ENCODE assay signal across 1 cellular context in the genomic region with DNA sequence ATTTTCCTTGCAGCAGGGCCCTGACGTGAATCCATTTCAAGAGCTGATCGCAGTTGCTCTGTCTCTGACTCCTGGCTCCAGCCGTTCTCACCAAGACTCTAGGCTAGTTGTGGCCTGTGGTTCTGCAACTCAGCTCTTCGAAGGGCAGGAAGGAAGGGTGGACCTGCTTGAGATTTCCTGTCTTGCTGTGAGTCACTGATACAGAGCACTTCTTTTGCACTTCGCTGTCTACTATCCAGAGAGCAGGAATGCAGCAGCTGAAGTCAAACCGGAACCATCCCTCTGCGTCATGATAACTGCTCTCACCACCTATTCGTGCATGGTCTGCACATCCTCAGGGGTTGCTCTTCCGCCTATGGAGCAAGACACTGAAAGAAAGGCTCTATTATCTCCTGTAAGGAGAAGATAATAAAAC.
TF ChIP-seq lines count a peak whose summit lies in the region.

No MANE protein-coding gene starts in this region.

TF ChIP-seq in K562, 482 proteins besides CTCF, POLR2A, EP300 and RAD21 (continued from another document and continues in another):
- TF ChIP-seq E4F1 (CRISPR knock-in tag; IDR thresholded peaks at IDR 0.05; ENCODE audit: borderline replicate concordance) (no peak), ZNF79 (CRISPR knock-in tag; IDR thresholded peaks at IDR 0.05; ENCODE audit: low read depth) (no peak), ZNF695 (CRISPR knock-in tag; IDR thresholded peaks at IDR 0.05) (no peak), ILF3 (IDR thresholded peaks at IDR 0.05; ENCODE audit: borderline replicate concordance) (no peak), POLR2H (tag; IDR thresholded peaks at IDR 0.05; ENCODE audit: low read depth) (peak; percentile 41; the same call in 1 of the 2 replicates), DIDO1 (tag; IDR thresholded peaks at IDR 0.05; ENCODE audit: low read depth) (no peak), HDAC8 (tag; IDR thresholded peaks at IDR 0.05) (no peak), HDAC3 (IDR thresholded peaks at IDR 0.05; ENCODE audit: borderline replicate concordance, partially characterized antibody) (no peak), PHF20 (IDR thresholded peaks at IDR 0.05; ENCODE audit: partially characterized antibody) (no peak), HSF4 (CRISPR knock-in tag; IDR thresholded peaks at IDR 0.05; ENCODE audit: borderline replicate concordance) (no peak), ZNF24 (IDR thresholded peaks at IDR 0.05) (peak; percentile 69), TBP (optimal IDR thresholded peaks at IDR 0.05; ENCODE audit: low read depth, low read length) (peak; percentile 17), EHMT2 (IDR thresholded peaks at IDR 0.05) (peak; percentile 77; the same call in 1 of the 2 replicates), RBFOX2 (IDR thresholded peaks at IDR 0.05; ENCODE audit: low read depth, low read length) (peak; percentile 47; the same call in 1 of the 2 replicates), NCOA2 (IDR thresholded peaks at IDR 0.05; ENCODE audit: partially characterized antibody in 2 of 2) (no peak), LARP7 (IDR thresholded peaks at IDR 0.05) (no peak), POLR2AphosphoS2 (IDR thresholded peaks at IDR 0.05; ENCODE audit: low read length) (no peak), POU5F1 (IDR thresholded peaks at IDR 0.05; ENCODE audit: borderline replicate concordance, low read depth, low read length, partially characterized antibody) (no peak), ZBTB12 (CRISPR knock-in tag; IDR thresholded peaks at IDR 0.05) (peak; percentile 42; the same call in 1 of the 2 replicates), ZBTB7A (IDR thresholded peaks at IDR 0.05; ENCODE audit: borderline replicate concordance, control insufficient read depth, low read depth, low read length) (no peak), NCOA6 (IDR thresholded peaks at IDR 0.05) (no peak), PML (IDR thresholded peaks at IDR 0.05; ENCODE audit: low read length) (no peak; the same call in 1 of the 2 replicates), E2F3 (CRISPR knock-in tag; IDR thresholded peaks at IDR 0.05) (no peak), CHD2 (IDR thresholded peaks at IDR 0.05; ENCODE audit: low read depth, low read length) (no peak), ZNF511 (CRISPR knock-in tag; IDR thresholded peaks at IDR 0.05) (no peak), ZFPM2 (CRISPR knock-in tag; IDR thresholded peaks at IDR 0.05) (no peak), ZNF217 (CRISPR knock-in tag; IDR thresholded peaks at IDR 0.05) (no peak), ZKSCAN8 (CRISPR knock-in tag; IDR thresholded peaks at IDR 0.05) (no peak), ETV5 (CRISPR knock-in tag; IDR thresholded peaks at IDR 0.05; ENCODE audit: low read depth) (peak; percentile 98), PKNOX1 (IDR thresholded peaks at IDR 0.05) (no peak), CLOCK (CRISPR knock-in tag; IDR thresholded peaks at IDR 0.05; ENCODE audit: borderline replicate concordance) (no peak), TCFL5 (CRISPR knock-in tag; conservative IDR thresholded peaks at IDR 0.05) (no peak), KLF16 (IDR thresholded peaks at IDR 0.05) (peak; percentile 53; the same call in 1 of the 2 replicates), TOE1 (IDR thresholded peaks at IDR 0.05; ENCODE audit: borderline replicate concordance) (0 out of 2 replicates have a peak, but pooled peaks have one; percentile 25), TOE1 (CRISPR knock-in tag; IDR thresholded peaks at IDR 0.05; ENCODE audit: borderline replicate concordance, low read depth) (no peak), RFX5 (IDR thresholded peaks at IDR 0.05; ENCODE audit: low read depth, low read length) (no peak), SAFB2 (IDR thresholded peaks at IDR 0.05; ENCODE audit: borderline replicate concordance, low read depth, low read length, severe bottlenecking) (no peak), ZNF146 (CRISPR knock-in tag; IDR thresholded peaks at IDR 0.05; ENCODE audit: unreplicated experiment) (no peak)
- TF ChIP-seq, protein P1, sequence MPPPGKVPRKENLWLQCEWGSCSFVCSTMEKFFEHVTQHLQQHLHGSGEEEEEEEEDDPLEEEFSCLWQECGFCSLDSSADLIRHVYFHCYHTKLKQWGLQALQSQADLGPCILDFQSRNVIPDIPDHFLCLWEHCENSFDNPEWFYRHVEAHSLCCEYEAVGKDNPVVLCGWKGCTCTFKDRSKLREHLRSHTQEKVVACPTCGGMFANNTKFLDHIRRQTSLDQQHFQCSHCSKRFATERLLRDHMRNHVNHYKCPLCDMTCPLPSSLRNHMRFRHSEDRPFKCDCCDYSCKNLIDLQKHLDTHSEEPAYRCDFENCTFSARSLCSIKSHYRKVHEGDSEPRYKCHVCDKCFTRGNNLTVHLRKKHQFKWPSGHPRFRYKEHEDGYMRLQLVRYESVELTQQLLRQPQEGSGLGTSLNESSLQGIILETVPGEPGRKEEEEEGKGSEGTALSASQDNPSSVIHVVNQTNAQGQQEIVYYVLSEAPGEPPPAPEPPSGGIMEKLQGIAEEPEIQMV (tag; conservative IDR thresholded peaks at IDR 0.05; ENCODE audit: low read depth): no peak
- TF ChIP-seq, protein P2, sequence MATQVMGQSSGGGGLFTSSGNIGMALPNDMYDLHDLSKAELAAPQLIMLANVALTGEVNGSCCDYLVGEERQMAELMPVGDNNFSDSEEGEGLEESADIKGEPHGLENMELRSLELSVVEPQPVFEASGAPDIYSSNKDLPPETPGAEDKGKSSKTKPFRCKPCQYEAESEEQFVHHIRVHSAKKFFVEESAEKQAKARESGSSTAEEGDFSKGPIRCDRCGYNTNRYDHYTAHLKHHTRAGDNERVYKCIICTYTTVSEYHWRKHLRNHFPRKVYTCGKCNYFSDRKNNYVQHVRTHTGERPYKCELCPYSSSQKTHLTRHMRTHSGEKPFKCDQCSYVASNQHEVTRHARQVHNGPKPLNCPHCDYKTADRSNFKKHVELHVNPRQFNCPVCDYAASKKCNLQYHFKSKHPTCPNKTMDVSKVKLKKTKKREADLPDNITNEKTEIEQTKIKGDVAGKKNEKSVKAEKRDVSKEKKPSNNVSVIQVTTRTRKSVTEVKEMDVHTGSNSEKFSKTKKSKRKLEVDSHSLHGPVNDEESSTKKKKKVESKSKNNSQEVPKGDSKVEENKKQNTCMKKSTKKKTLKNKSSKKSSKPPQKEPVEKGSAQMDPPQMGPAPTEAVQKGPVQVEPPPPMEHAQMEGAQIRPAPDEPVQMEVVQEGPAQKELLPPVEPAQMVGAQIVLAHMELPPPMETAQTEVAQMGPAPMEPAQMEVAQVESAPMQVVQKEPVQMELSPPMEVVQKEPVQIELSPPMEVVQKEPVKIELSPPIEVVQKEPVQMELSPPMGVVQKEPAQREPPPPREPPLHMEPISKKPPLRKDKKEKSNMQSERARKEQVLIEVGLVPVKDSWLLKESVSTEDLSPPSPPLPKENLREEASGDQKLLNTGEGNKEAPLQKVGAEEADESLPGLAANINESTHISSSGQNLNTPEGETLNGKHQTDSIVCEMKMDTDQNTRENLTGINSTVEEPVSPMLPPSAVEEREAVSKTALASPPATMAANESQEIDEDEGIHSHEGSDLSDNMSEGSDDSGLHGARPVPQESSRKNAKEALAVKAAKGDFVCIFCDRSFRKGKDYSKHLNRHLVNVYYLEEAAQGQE (CRISPR knock-in tag; IDR thresholded peaks at IDR 0.05; ENCODE audit: low read depth): no peak
- TF ChIP-seq, protein P3, sequence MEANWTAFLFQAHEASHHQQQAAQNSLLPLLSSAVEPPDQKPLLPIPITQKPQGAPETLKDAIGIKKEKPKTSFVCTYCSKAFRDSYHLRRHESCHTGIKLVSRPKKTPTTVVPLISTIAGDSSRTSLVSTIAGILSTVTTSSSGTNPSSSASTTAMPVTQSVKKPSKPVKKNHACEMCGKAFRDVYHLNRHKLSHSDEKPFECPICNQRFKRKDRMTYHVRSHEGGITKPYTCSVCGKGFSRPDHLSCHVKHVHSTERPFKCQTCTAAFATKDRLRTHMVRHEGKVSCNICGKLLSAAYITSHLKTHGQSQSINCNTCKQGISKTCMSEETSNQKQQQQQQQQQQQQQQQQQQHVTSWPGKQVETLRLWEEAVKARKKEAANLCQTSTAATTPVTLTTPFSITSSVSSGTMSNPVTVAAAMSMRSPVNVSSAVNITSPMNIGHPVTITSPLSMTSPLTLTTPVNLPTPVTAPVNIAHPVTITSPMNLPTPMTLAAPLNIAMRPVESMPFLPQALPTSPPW (CRISPR knock-in tag; IDR thresholded peaks at IDR 0.05): no peak
- TF ChIP-seq, protein P4, sequence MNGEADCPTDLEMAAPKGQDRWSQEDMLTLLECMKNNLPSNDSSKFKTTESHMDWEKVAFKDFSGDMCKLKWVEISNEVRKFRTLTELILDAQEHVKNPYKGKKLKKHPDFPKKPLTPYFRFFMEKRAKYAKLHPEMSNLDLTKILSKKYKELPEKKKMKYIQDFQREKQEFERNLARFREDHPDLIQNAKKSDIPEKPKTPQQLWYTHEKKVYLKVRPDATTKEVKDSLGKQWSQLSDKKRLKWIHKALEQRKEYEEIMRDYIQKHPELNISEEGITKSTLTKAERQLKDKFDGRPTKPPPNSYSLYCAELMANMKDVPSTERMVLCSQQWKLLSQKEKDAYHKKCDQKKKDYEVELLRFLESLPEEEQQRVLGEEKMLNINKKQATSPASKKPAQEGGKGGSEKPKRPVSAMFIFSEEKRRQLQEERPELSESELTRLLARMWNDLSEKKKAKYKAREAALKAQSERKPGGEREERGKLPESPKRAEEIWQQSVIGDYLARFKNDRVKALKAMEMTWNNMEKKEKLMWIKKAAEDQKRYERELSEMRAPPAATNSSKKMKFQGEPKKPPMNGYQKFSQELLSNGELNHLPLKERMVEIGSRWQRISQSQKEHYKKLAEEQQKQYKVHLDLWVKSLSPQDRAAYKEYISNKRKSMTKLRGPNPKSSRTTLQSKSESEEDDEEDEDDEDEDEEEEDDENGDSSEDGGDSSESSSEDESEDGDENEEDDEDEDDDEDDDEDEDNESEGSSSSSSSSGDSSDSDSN (IDR thresholded peaks at IDR 0.05; ENCODE audit: borderline replicate concordance in 1 of 2, low read depth in 2 of 2, low read length in 2 of 2): peak in 1 of 2 experiments; percentile 79; a peak in 1 of 4 replicates
- TF ChIP-seq, protein P5, sequence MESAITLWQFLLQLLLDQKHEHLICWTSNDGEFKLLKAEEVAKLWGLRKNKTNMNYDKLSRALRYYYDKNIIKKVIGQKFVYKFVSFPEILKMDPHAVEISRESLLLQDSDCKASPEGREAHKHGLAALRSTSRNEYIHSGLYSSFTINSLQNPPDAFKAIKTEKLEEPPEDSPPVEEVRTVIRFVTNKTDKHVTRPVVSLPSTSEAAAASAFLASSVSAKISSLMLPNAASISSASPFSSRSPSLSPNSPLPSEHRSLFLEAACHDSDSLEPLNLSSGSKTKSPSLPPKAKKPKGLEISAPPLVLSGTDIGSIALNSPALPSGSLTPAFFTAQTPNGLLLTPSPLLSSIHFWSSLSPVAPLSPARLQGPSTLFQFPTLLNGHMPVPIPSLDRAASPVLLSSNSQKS (CRISPR knock-in tag; IDR thresholded peaks at IDR 0.05): no peak
